ENCODE assay signal across 19 cellular contexts in the genomic region with DNA sequence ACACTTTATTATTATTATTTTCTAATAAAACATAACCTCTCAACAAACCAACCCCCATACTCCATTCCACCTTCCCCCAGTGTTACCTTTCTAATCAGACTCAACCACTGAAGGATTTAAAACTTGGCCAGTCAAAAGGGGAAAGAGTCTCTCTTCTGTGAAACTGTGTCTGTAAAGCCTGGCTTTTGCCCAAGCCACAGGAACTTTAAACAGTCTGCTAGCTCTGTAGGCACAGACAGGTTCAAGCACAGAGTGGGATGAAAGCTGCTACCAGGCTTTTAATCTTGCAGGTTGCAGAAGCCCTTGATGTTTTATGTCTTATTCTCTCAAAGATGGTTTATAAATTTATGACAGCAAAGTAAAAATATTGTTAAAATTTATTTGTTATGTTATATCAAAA.
DNase-seq lines count a peak whose midpoint lies in the region; ATAC-seq and TF ChIP-seq lines count a peak whose summit lies in the region.
"Had no signal": no experiment of that assay in that cellular context is flagged by ENCODE, and none has a peak within 500 bp of the region (broad histone marks: within the 10 kb centered on the region; RNA-seq: fewer than 3 reads in every experiment).

No MANE protein-coding gene starts in this region.

- TF ChIP-seq CTCF in KMS-11 (conservative IDR thresholded peaks at IDR 0.05; ENCODE audit: low read depth, low read length), result no peak
- no peak for TF ChIP-seq CTCF in foreskin fibroblast (IDR thresholded peaks at IDR 0.05; ENCODE audit: low read depth, low read length)
- TF ChIP-seq CTCF in right lobe of liver (IDR thresholded peaks at IDR 0.05), result no peak

- peaks cover 13% of the 10 kb centered on the region for H3K4me1 ChIP-seq in KMS-11 (ENCODE audit: low read depth, poor library complexity, severe bottlenecking)
- H3K4me1 ChIP-seq in right lobe of liver, result no peaks in the 10 kb centered on the region
- H3K4me1 ChIP-seq: BE2C, gastrocnemius medialis had no signal

- H3K36me3 ChIP-seq in KMS-11 (ENCODE audit: insufficient read depth) (no peaks in the 10 kb centered on the region), right lobe of liver (no peaks in the 10 kb centered on the region)
- H3K36me3 ChIP-seq: BE2C, gastrocnemius medialis, thoracic aorta had no signal

- no peaks in the 10 kb centered on the region for H3K9me3 ChIP-seq in right lobe of liver
- H3K9me3 ChIP-seq: BE2C, gastrocnemius medialis, thoracic aorta had no signal

- no peak for TF ChIP-seq POLR2A in right lobe of liver (IDR thresholded peaks at IDR 0.05)

- no peaks in the 10 kb centered on the region for H4K20me1 ChIP-seq in KMS-11 (ENCODE audit: insufficient read depth)

- H3K4me3 ChIP-seq in KMS-11 (IDR thresholded peaks at IDR 0.05; ENCODE audit: insufficient read depth, low read depth, low read length) (no peak overlapping the region), foreskin fibroblast (ENCODE audit: low read depth in 1 of 2, low read length in 2 of 2) (no peak overlapping the region), right lobe of liver (no peak overlapping the region)
- H3K4me3 ChIP-seq: gastrocnemius medialis, skin epidermis, thoracic aorta had no signal

- no peak overlapping the region for H3K9ac ChIP-seq in KMS-11

- H3K27me3 ChIP-seq in KMS-11 (ENCODE audit: insufficient read depth, low read depth) (no peaks in the 10 kb centered on the region), right lobe of liver (no peaks in the 10 kb centered on the region)
- H3K27me3 ChIP-seq: BE2C, gastrocnemius medialis had no signal

- no peak overlapping the region for H2AFZ ChIP-seq in KMS-11 (ENCODE audit: low read depth)

- intact Hi-C loops in right lobe of liver (cut with DNase I), result no loop called here

- peak; percentile 61 for DNase-seq in Daoy (ENCODE audit: low read depth)
- peak; percentile 3 for DNase-seq in amniotic stem cell (lab: John Stamatoyannopoulos, UW)
- DNase-seq in foreskin fibroblast, result peak; percentile 20 to 44
- DNase-seq in right lobe of liver, result no peak
- DNase-seq in T-helper 9 cell, result no peak
- no peak for DNase-seq in T-helper 1 cell
- no peak for DNase-seq in NCI-H1092 (lab: John Stamatoyannopoulos, UW)
- DNase-seq: activated CD4-positive, alpha-beta T cell treated with anti-CD3 and anti-CD28 coated beads for 48 hours; activated naive CD4-positive, alpha-beta T cell; BE2C; Calu3; effector CD8-positive, alpha-beta T cell; gastrocnemius medialis; NCI-H1092 treated with DMSO at 0.1 percent for 48 hours; SHP77 treated with DMSO at 0.1 percent for 48 hours had no signal

- no peak overlapping the region for H3K27ac ChIP-seq in KMS-11
- no peak overlapping the region for H3K27ac ChIP-seq in right lobe of liver
- H3K27ac ChIP-seq: gastrocnemius medialis, skin epidermis, thoracic aorta had no signal

- H3K4me2 ChIP-seq in KMS-11, result 0 out of 2 replicates have a peak overlapping the region, but pooled peaks have one; percentile 9

- no peak for ATAC-seq in right lobe of liver
- ATAC-seq: gastrocnemius medialis, left lobe of liver had no signal

- no peaks in the 10 kb centered on the region for H3K79me2 ChIP-seq in KMS-11 (ENCODE audit: insufficient read depth, low read depth)

Comparison
In these comparisons a context has a peak if more than half of its experiments do, and no peak if none do; other contexts are left out.
1. DNase-seq: peak in Daoy (single experiment), amniotic stem cell (single experiment) and foreskin fibroblast (2 of 2); none in right lobe of liver (0 of 3), T-helper 9 cell (single experiment), T-helper 1 cell (0 of 5) and NCI-H1092 (single experiment).